ENCODE assay signal across 8 cellular contexts in the genomic region with DNA sequence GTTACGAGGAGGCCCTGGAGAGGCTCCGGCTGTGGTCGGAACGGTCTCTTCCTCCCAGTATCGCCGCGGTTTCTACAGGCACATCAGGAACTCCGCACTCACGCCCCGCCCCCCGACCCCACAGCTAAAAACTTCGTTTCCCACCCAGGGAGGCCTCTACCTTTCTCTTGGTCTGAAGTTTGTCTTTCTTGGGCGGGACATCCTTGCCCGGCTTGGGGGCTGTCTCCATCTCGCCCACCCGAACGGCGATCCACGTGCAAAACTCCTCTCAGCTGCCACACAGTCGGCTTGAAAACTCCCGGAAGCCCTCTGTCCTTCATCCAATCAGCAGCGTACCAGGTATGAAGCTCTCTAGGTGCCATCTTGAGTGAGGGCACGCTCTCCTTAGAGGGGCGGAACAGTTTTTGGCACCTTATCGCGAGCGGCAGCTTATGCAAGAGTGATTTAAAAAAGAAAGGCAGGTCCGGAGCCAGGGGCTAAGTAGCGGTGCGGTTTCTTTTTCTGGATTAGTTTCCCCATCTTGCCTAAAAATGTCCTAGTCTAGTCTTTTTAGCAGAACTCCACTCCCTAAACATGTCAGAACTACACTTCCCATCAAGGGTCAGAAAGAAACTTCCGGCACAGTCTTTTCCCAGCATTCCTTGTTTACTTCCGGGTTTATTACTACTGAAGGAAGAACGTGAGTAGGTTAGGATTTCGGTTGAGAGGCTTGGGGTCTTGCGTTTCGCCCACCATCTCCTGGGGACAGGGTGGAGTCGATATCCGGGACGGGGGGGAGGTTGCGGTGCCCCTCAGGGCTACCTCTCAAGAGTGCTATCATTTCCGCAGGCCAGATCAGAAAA.
DNase-seq lines count a peak whose midpoint lies in the region; ATAC-seq and TF ChIP-seq lines count a peak whose summit lies in the region.

A gene (plus strand): TSS at position 660 of the 842 bp plus-strand sequence. CDS start 256 bp downstream, outside the sequence.
A gene with protein sequence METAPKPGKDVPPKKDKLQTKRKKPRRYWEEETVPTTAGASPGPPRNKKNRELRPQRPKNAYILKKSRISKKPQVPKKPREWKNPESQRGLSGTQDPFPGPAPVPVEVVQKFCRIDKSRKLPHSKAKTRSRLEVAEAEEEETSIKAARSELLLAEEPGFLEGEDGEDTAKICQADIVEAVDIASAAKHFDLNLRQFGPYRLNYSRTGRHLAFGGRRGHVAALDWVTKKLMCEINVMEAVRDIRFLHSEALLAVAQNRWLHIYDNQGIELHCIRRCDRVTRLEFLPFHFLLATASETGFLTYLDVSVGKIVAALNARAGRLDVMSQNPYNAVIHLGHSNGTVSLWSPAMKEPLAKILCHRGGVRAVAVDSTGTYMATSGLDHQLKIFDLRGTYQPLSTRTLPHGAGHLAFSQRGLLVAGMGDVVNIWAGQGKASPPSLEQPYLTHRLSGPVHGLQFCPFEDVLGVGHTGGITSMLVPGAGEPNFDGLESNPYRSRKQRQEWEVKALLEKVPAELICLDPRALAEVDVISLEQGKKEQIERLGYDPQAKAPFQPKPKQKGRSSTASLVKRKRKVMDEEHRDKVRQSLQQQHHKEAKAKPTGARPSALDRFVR (minus strand): TSS at position 298 of the 842 bp plus-strand sequence. CDS start 69 bp downstream, at position 229.

- TF ChIP-seq POLR2A in GM18951 (IDR thresholded peaks at IDR 0.05; ENCODE audit: extremely low read depth, insufficient read depth, insufficient read length) = peak; percentile 42

- ATAC-seq in HG03159 (IDR thresholded peaks at IDR 0.05; ENCODE audit: unreplicated experiment) = peak; percentile 80

- in situ Hi-C loops in GM18951 (cut with MboI; ENCODE audit: low sequenced_read_pairs, unreplicated experiment) = no loop called here

- no peak for TF ChIP-seq CTCF in AG09309 (IDR thresholded peaks at IDR 0.05; ENCODE audit: control insufficient read depth, insufficient read depth, low read depth, low read length, missing control alignments)
- TF ChIP-seq CTCF in WI38 (IDR thresholded peaks at IDR 0.05; ENCODE audit: low read depth, low read length) = no peak

- DNase-seq in AG09309 (ENCODE audit: low read depth) (peak; percentile 67), NCI-H2227 (lab: John Stamatoyannopoulos, UW; ENCODE audit: unreplicated experiment) (peak; percentile 90), iris pigment epithelial cell (ENCODE audit: low read depth) (peak; percentile 95)
- DNase-seq in central memory CD4-positive, alpha-beta T cell = peak; percentile 86
- peak; percentile 62 to 72 for DNase-seq in stimulated activated CD4-positive, alpha-beta T cell treated with anti-CD3 and anti-CD28 coated beads, Interleukin-12 subunit alpha, Interleukin-12 subunit beta, amount 100 ng/mL, for 24 hours (ENCODE audit: low read depth in 2 of 2)

- H3K4me3 ChIP-seq in AG09309 (ENCODE audit: control insufficient read depth, low read depth, low read length) (peak within 1 kb of the TSS; percentile 79), WI38 (ENCODE audit: low read depth, low read length) (peak within 1 kb of the TSS; percentile 98)

Comparison
In these comparisons a context has a peak if more than half of its experiments do, and no peak if none do; other contexts are left out.
1. Peak in every context shown above with its lines: DNase-seq, ATAC-seq and H3K4me3 ChIP-seq.